ENCODE assay signal across 23 cellular contexts in genomic region chr17:20966869-20967268, GRCh38.
A peak's percentile ranks its signal among the peaks of the same experiment; 100 is the strongest.
DNase-seq lines count a peak whose midpoint lies in the region; ATAC-seq, FAIRE-seq and TF ChIP-seq lines count a peak whose summit lies in the region.
"Had no signal": no experiment of that assay in that cellular context is flagged by ENCODE, and none has a peak within 500 bp of the region (broad histone marks: within the 10 kb centered on the region; RNA-seq: fewer than 3 reads in every experiment).

No MANE protein-coding gene starts in this region.

- DNase-seq in GM12891 (ENCODE audit: insufficient read length, low spot score) (no peak), T-helper 17 cell (no peak), uterus (no peak), GM20000 (ENCODE audit: low spot score) (no peak), NCI-H226 (no peak)
- no peak for DNase-seq in stimulated activated naive B cell treated with anti-CD40 and anti-IgM and Interleukin-4, amounts not matched to agents 10 μg/mL and 1 μg/mL and 100 μg/mL, for 72 hours
- DNase-seq: activated CD8-positive, alpha-beta memory T cell treated with anti-CD3 and anti-CD28 coated beads, Interleukin-2, amount 50 U/mL, for 48 hours; activated naive CD4-positive, alpha-beta T cell treated with anti-CD3 and anti-CD28 coated beads, Interleukin-2, amount 10 ng/mL, durations not matched to agents 7 days and 5 days; AML-193; colonic mucosa; Kasumi-1; natural killer cell; NCI-H1105 treated with DMSO at 0.1 percent for 48 hours; NCI-H82; posterior cingulate gyrus; stimulated activated CD4-positive, alpha-beta T cell treated with anti-CD3 and anti-CD28 coated beads, Interleukin-2, amount 100 ng/mL, for 48 hours had no signal

- H3K9me3 ChIP-seq in T-helper 17 cell (ENCODE audit: control insufficient read depth, low read length, poor library complexity, severe bottlenecking) = no peaks in the 10 kb centered on the region
- H3K9me3 ChIP-seq in uterus = no peaks in the 10 kb centered on the region
- H3K9me3 ChIP-seq: colonic mucosa had no signal

- no peak overlapping the region for H3K27ac Mint-ChIP-seq in T-helper 17 cell
- H3K27ac Mint-ChIP-seq in stimulated activated naive B cell treated with anti-CD40 and anti-IgM and Interleukin-4, amounts not matched to agents 10 μg/mL and 1 μg/mL and 100 μg/mL, for 72 hours = no peak overlapping the region
- H3K27ac Mint-ChIP-seq: activated naive CD4-positive, alpha-beta T cell treated with anti-CD3 and anti-CD28 coated beads, Interleukin-2, amount 10 ng/mL, durations not matched to agents 7 days and 5 days; natural killer cell; T-helper 2 cell treated with Interferon-gamma antibody and Interleukin-4, amounts not matched to agents 5 μg/mL and 100 μg/mL, for 36 hours had no signal

- no peaks in the 10 kb centered on the region for H3K4me1 ChIP-seq in uterus
- H3K4me1 ChIP-seq: colonic mucosa had no signal

- H3K36me3 Mint-ChIP-seq in T-helper 17 cell (ENCODE audit: low read depth) = peaks cover 2% of the 10 kb centered on the region
- H3K36me3 Mint-ChIP-seq in stimulated activated naive B cell treated with anti-CD40 and anti-IgM and Interleukin-4, amounts not matched to agents 10 μg/mL and 1 μg/mL and 100 μg/mL, for 72 hours = no peaks in the 10 kb centered on the region
- H3K36me3 Mint-ChIP-seq: activated naive CD4-positive, alpha-beta T cell treated with anti-CD3 and anti-CD28 coated beads, Interleukin-2, amount 10 ng/mL, durations not matched to agents 7 days and 5 days; natural killer cell had no signal

- H3K27me3 Mint-ChIP-seq in T-helper 17 cell = peaks cover 61% of the 10 kb centered on the region
- H3K27me3 Mint-ChIP-seq in stimulated activated naive B cell treated with anti-CD40 and anti-IgM and Interleukin-4, amounts not matched to agents 10 μg/mL and 1 μg/mL and 100 μg/mL, for 72 hours = no peaks in the 10 kb centered on the region

- intact Hi-C loops in uterus (cut with DNase I; ENCODE audit: low total_unique reads) = no loop called here

- FAIRE-seq in GM12891 (lab: Jason Lieb, UNC) = peak; percentile 68
- FAIRE-seq: D721Med, G401.6, H1, islet of Langerhans had no signal

- no peaks in the 10 kb centered on the region for H3K9me3 Mint-ChIP-seq in stimulated activated naive B cell treated with anti-CD40 and anti-IgM and Interleukin-4, amounts not matched to agents 10 μg/mL and 1 μg/mL and 100 μg/mL, for 72 hours
- H3K9me3 Mint-ChIP-seq: activated naive CD4-positive, alpha-beta T cell treated with anti-CD3 and anti-CD28 coated beads, Interleukin-2, amount 10 ng/mL, durations not matched to agents 7 days and 5 days; natural killer cell; T-helper 2 cell treated with Interferon-gamma antibody and Interleukin-4, amounts not matched to agents 5 μg/mL and 100 μg/mL, for 36 hours had no signal

- H3K4me3 Mint-ChIP-seq in T-helper 17 cell = no peak overlapping the region
- peak overlapping the region in 1 of 2 donors; percentile 21 for H3K4me3 Mint-ChIP-seq in stimulated activated naive B cell treated with anti-CD40 and anti-IgM and Interleukin-4, amounts not matched to agents 10 μg/mL and 1 μg/mL and 100 μg/mL, for 72 hours
- H3K4me3 Mint-ChIP-seq: activated naive CD4-positive, alpha-beta T cell treated with anti-CD3 and anti-CD28 coated beads, Interleukin-2, amount 10 ng/mL, durations not matched to agents 7 days and 5 days; natural killer cell; T-helper 2 cell treated with Interferon-gamma antibody and Interleukin-4, amounts not matched to agents 5 μg/mL and 100 μg/mL, for 36 hours had no signal

- no peaks in the 10 kb centered on the region for H3K36me3 ChIP-seq in uterus
- H3K36me3 ChIP-seq: colonic mucosa had no signal

- no peak overlapping the region for H3K4me3 ChIP-seq in uterus
- H3K4me3 ChIP-seq: colonic mucosa had no signal

- H3K4me1 Mint-ChIP-seq in T-helper 17 cell = peaks cover 5% of the 10 kb centered on the region
- H3K4me1 Mint-ChIP-seq in stimulated activated naive B cell treated with anti-CD40 and anti-IgM and Interleukin-4, amounts not matched to agents 10 μg/mL and 1 μg/mL and 100 μg/mL, for 72 hours = peaks cover 42 to 63% of the 10 kb centered on the region in 2 donors
- H3K4me1 Mint-ChIP-seq: activated naive CD4-positive, alpha-beta T cell treated with anti-CD3 and anti-CD28 coated beads, Interleukin-2, amount 10 ng/mL, durations not matched to agents 7 days and 5 days; natural killer cell had no signal

- ATAC-seq in GM21529 (IDR thresholded peaks at IDR 0.05; ENCODE audit: unreplicated experiment) (peak; percentile 58), T-helper 17 cell (peak; percentile 56)
- ATAC-seq in stimulated activated naive B cell treated with anti-CD40 and anti-IgM and Interleukin-4, amounts not matched to agents 10 μg/mL and 1 μg/mL and 100 μg/mL, for 72 hours (replicated peaks) = peak; percentile 51 to 57
- ATAC-seq: Panc1 had no signal

- no peak for TF ChIP-seq CTCF in uterus (IDR thresholded peaks at IDR 0.05)
- no peak for TF ChIP-seq CTCF in GM20000 (IDR thresholded peaks at IDR 0.05; ENCODE audit: extremely low read depth, missing control alignments)

- no peak for TF ChIP-seq POLR2A in GM12891 (IDR thresholded peaks at IDR 0.05; ENCODE audit: low read depth, low read length)
- TF ChIP-seq POLR2A in uterus (IDR thresholded peaks at IDR 0.05) = no peak

- no peak overlapping the region for H3K27ac ChIP-seq in uterus
- H3K27ac ChIP-seq: colonic mucosa had no signal

- no peaks in the 10 kb centered on the region for H3K27me3 ChIP-seq in uterus
- H3K27me3 ChIP-seq: colonic mucosa had no signal

TF ChIP-seq in GM12891, 5 proteins besides CTCF, POLR2A, EP300 and RAD21:
- TF ChIP-seq SPI1 (IDR thresholded peaks at IDR 0.05; ENCODE audit: low read depth, low read length) (no peak), PAX5 (IDR thresholded peaks at IDR 0.05; ENCODE audit: insufficient read depth, low read length, severe bottlenecking) (no peak), POU2F2 (IDR thresholded peaks at IDR 0.05; ENCODE audit: low read depth, low read length) (no peak), TAF1 (IDR thresholded peaks at IDR 0.05; ENCODE audit: low read depth, low read length) (no peak), POLR2AphosphoS5 (IDR thresholded peaks at IDR 0.05; ENCODE audit: low read depth, low read length) (no peak)
